In genomic region chr12:131365821-131366260, GRCh38 we compare ENCODE assay signal across 17 cellular contexts.
DNase-seq lines count a peak whose midpoint lies in the region; ATAC-seq lines count a peak whose summit lies in the region.
"Had no signal": no experiment of that assay in that cellular context is flagged by ENCODE, and none has a peak within 500 bp of the region (broad histone marks: within the 10 kb centered on the region; RNA-seq: fewer than 3 reads in every experiment).

No MANE protein-coding gene starts in this region.

- DNase-seq in activated effector memory CD4-positive, alpha-beta T cell treated with anti-CD3 and anti-CD28 coated beads, Interleukin-2, amount 50 U/mL, for 16 hours, result peak; percentile 43
- no peak for DNase-seq in activated effector memory CD4-positive, alpha-beta T cell treated with Interleukin-2 at 50 U/mL for 16 hours
- peak; percentile 88 for DNase-seq in left kidney (ENCODE audit: low read depth, low spot score)
- no peak for DNase-seq in sciatic nerve (ENCODE audit: low spot score)
- DNase-seq in NCI-H69 (lab: John Stamatoyannopoulos, UW), result no peak
- DNase-seq in NCI-H1436 (lab: John Stamatoyannopoulos, UW), result no peak
- DNase-seq: Caco-2; CD4-positive, alpha-beta T cell; MM.1S; NCI-H1092; NCI-H2081; NCI-H446 treated with DMSO at 0.1 percent for 48 hours; NCI-H774; OCI-M1; SIG-M5 had no signal

- intact Hi-C loops in sciatic nerve (cut with DNase I), result no loop called here

- peak; percentile 70 for ATAC-seq in sciatic nerve
- ATAC-seq in HG03025 (IDR thresholded peaks at IDR 0.05; ENCODE audit: low FRiP score, unreplicated experiment), result no peak
- ATAC-seq: GM12878 had no signal

Comparison
In these comparisons a context has a peak if more than half of its experiments do, and no peak if none do; other contexts are left out.
1. DNase-seq: peak in activated effector memory CD4-positive, alpha-beta T cell treated with anti-CD3 and anti-CD28 coated beads, Interleukin-2, amount 50 U/mL, for 16 hours (single experiment) and left kidney (single experiment); none in activated effector memory CD4-positive, alpha-beta T cell treated with Interleukin-2 at 50 U/mL for 16 hours (single experiment), sciatic nerve (single experiment), NCI-H69 (single experiment) and NCI-H1436 (single experiment).